ENCODE assay signal across 38 cellular contexts in genomic region chr2:18272148-18272494, GRCh38.
"Had no signal": no experiment of that assay in that cellular context is flagged by ENCODE, and none has a peak within 500 bp of the region (broad histone marks: within the 10 kb centered on the region; RNA-seq: fewer than 3 reads in every experiment).

No MANE protein-coding gene starts in this region.

- H3K4me1 Mint-ChIP-seq: activated CD4-positive, alpha-beta memory T cell treated with anti-CD3 and anti-CD28 coated beads, Interleukin-2, amount 10 ng/mL, durations not matched to agents 7 days and 5 days; activated CD4-positive, alpha-beta T cell treated with anti-CD3 and anti-CD28 coated beads for 36 hours; activated CD8-positive, alpha-beta memory T cell treated with anti-CD3 and anti-CD28 coated beads, Interleukin-2, amount 10 ng/mL, durations not matched to agents 7 days and 5 days; activated naive CD8-positive, alpha-beta T cell treated with anti-CD3 and anti-CD28 coated beads for 36 hours; activated T-helper 17 cell treated with anti-CD3 and anti-CD28 coated beads, Interleukin-2, amount 50 U/mL, for 72 hours had no signal

- H3K9ac ChIP-seq: KMS-11 had no signal

- H3K36me3 Mint-ChIP-seq: activated CD8-positive, alpha-beta memory T cell treated with anti-CD3 and anti-CD28 coated beads, Interleukin-2, amount 10 ng/mL, durations not matched to agents 7 days and 5 days; activated naive CD8-positive, alpha-beta T cell treated with anti-CD3 and anti-CD28 coated beads for 36 hours had no signal

- H3K4me3 ChIP-seq: body of pancreas, breast epithelium, Peyer's patch, SJCRH30, SK-N-MC had no signal

- H3K36me3 ChIP-seq: breast epithelium, Peyer's patch, SJCRH30 had no signal

- H3K4me2 ChIP-seq: KMS-11 had no signal

- ATAC-seq: activated CD4-positive, alpha-beta T cell treated with anti-CD3 and anti-CD28 coated beads for 36 hours; activated CD4-positive, CD25-positive, alpha-beta regulatory T cell treated with anti-CD3 and anti-CD28 coated beads, Interleukin-2, amount 50 U/mL, for 24 hours; activated CD8-positive, alpha-beta memory T cell treated with anti-CD3 and anti-CD28 coated beads, Interleukin-2, amount 10 ng/mL, durations not matched to agents 7 days and 5 days; activated T-cell treated with anti-CD3 and anti-CD28 coated beads, Interleukin-2, amount 50 U/mL, for 72 hours; activated T-helper 17 cell treated with anti-CD3 and anti-CD28 coated beads, Interleukin-2, amount 50 U/mL, for 72 hours; body of pancreas; PC-3 had no signal

- H3K27ac Mint-ChIP-seq: activated CD4-positive, alpha-beta memory T cell treated with anti-CD3 and anti-CD28 coated beads, Interleukin-2, amount 10 ng/mL, durations not matched to agents 7 days and 5 days; activated CD4-positive, alpha-beta T cell treated with anti-CD3 and anti-CD28 coated beads for 36 hours; activated CD8-positive, alpha-beta memory T cell treated with anti-CD3 and anti-CD28 coated beads, Interleukin-2, amount 10 ng/mL, durations not matched to agents 7 days and 5 days; activated naive CD8-positive, alpha-beta T cell treated with anti-CD3 and anti-CD28 coated beads for 36 hours; activated T-cell treated with anti-CD3 and anti-CD28 coated beads, Interleukin-2, amount 50 U/mL, for 72 hours; activated T-helper 17 cell treated with anti-CD3 and anti-CD28 coated beads, Interleukin-2, amount 50 U/mL, for 72 hours; T-helper 1 cell treated with Interleukin-12 subunit alpha and Interleukin-12 subunit beta and Interleukin-4 antibody, amounts not matched to agents 30 μg/mL and 1 μg/mL, for 36 hours; T-helper 2 cell treated with Interferon-gamma antibody and Interleukin-4, amounts not matched to agents 5 μg/mL and 100 μg/mL, for 36 hours had no signal

- H3K9me3 Mint-ChIP-seq: activated CD4-positive, alpha-beta memory T cell treated with anti-CD3 and anti-CD28 coated beads, Interleukin-2, amount 10 ng/mL, durations not matched to agents 7 days and 5 days; activated naive CD8-positive, alpha-beta T cell treated with anti-CD3 and anti-CD28 coated beads for 36 hours; activated T-helper 17 cell treated with anti-CD3 and anti-CD28 coated beads, Interleukin-2, amount 50 U/mL, for 72 hours; T-helper 1 cell treated with Interleukin-12 subunit alpha and Interleukin-12 subunit beta and Interleukin-4 antibody, amounts not matched to agents 30 μg/mL and 1 μg/mL, for 36 hours; T-helper 2 cell treated with Interferon-gamma antibody and Interleukin-4, amounts not matched to agents 5 μg/mL and 100 μg/mL, for 36 hours had no signal

- DNase-seq: activated CD4-positive, alpha-beta memory T cell treated with anti-CD3 and anti-CD28 coated beads, Interleukin-2, amount 10 ng/mL, durations not matched to agents 7 days and 5 days; activated CD4-positive, alpha-beta T cell treated with anti-CD3 and anti-CD28 coated beads for 36 hours; activated CD4-positive, alpha-beta T cell treated with anti-CD3 and anti-CD28 coated beads, Interleukin-2, amount 50 U/mL, for 1 hour; activated CD8-positive, alpha-beta memory T cell treated with anti-CD3 and anti-CD28 coated beads for 24 hours; activated CD8-positive, alpha-beta memory T cell treated with anti-CD3 and anti-CD28 coated beads, Interleukin-2, amount 10 ng/mL, durations not matched to agents 7 days and 5 days; activated CD8-positive, alpha-beta memory T cell treated with anti-CD3 and anti-CD28 coated beads, Interleukin-2, amount 50 U/mL, for 48 hours; activated effector memory CD4-positive, alpha-beta T cell treated with anti-CD3 and anti-CD28 coated beads, Interleukin-2, amount 50 U/mL, for 16 hours; activated naive CD4-positive, alpha-beta T cell; activated naive CD4-positive, alpha-beta T cell treated with anti-CD3 and anti-CD28 coated beads, Interleukin-2, amount 50 U/mL, for 16 hours; activated naive CD8-positive, alpha-beta T cell treated with anti-CD3 and anti-CD28 coated beads for 36 hours; activated T-cell treated with anti-CD3 and anti-CD28 coated beads, Interleukin-2, amount 50 U/mL, for 72 hours; amygdala; body of pancreas; MM.1S; MV-4-11; NCI-H1092; NCI-H1436 treated with DMSO at 0.1 percent for 48 hours; NCI-H1694 treated with DMSO at 0.1 percent for 48 hours; NCI-H2029; NCI-H345; NCI-H510A; NCI-H526; NCI-H748 treated with DMSO at 0.1 percent for 48 hours; NK-92 treated with Interleukin-12 subunit alpha and Interleukin-12 subunit beta, amount 100 ng/mL, for 24 hours; PC-3; Peyer's patch; SHP77; SJCRH30 had no signal

- H3K9me3 ChIP-seq: body of pancreas, breast epithelium, Peyer's patch, SJCRH30 had no signal

- H3K4me1 ChIP-seq: body of pancreas, breast epithelium, Peyer's patch had no signal

- FAIRE-seq: astrocyte, TTC549 had no signal

- H3K27ac ChIP-seq: body of pancreas, breast epithelium, KMS-11, Peyer's patch, RWPE1, SJCRH30, SK-N-MC had no signal

- H3K4me3 Mint-ChIP-seq: activated CD4-positive, alpha-beta memory T cell treated with anti-CD3 and anti-CD28 coated beads, Interleukin-2, amount 10 ng/mL, durations not matched to agents 7 days and 5 days; activated CD4-positive, alpha-beta T cell treated with anti-CD3 and anti-CD28 coated beads for 36 hours; activated CD8-positive, alpha-beta memory T cell treated with anti-CD3 and anti-CD28 coated beads, Interleukin-2, amount 10 ng/mL, durations not matched to agents 7 days and 5 days; activated naive CD8-positive, alpha-beta T cell treated with anti-CD3 and anti-CD28 coated beads for 36 hours; activated T-cell treated with anti-CD3 and anti-CD28 coated beads, Interleukin-2, amount 50 U/mL, for 72 hours; activated T-helper 17 cell treated with anti-CD3 and anti-CD28 coated beads, Interleukin-2, amount 50 U/mL, for 72 hours; T-helper 1 cell treated with Interleukin-12 subunit alpha and Interleukin-12 subunit beta and Interleukin-4 antibody, amounts not matched to agents 30 μg/mL and 1 μg/mL, for 36 hours; T-helper 2 cell treated with Interferon-gamma antibody and Interleukin-4, amounts not matched to agents 5 μg/mL and 100 μg/mL, for 36 hours had no signal

- H3K27me3 Mint-ChIP-seq: activated CD4-positive, alpha-beta memory T cell treated with anti-CD3 and anti-CD28 coated beads, Interleukin-2, amount 10 ng/mL, durations not matched to agents 7 days and 5 days; activated CD4-positive, alpha-beta T cell treated with anti-CD3 and anti-CD28 coated beads for 36 hours; activated CD8-positive, alpha-beta memory T cell treated with anti-CD3 and anti-CD28 coated beads, Interleukin-2, amount 10 ng/mL, durations not matched to agents 7 days and 5 days; activated naive CD8-positive, alpha-beta T cell treated with anti-CD3 and anti-CD28 coated beads for 36 hours; activated T-helper 17 cell treated with anti-CD3 and anti-CD28 coated beads, Interleukin-2, amount 50 U/mL, for 72 hours had no signal

- H3K27me3 ChIP-seq: body of pancreas, breast epithelium, Peyer's patch, SJCRH30 had no signal
